Comparison of ENCODE assay signal across 1 cellular context in genomic region chr18:11387880-11388279, GRCh38.
TF ChIP-seq lines count a peak whose summit lies in the region.

No MANE protein-coding gene starts in this region.

TF ChIP-seq in IMR-90, 13 proteins besides CTCF, POLR2A, EP300 and RAD21 (continued from another document):
- TF ChIP-seq FOS (IDR thresholded peaks at IDR 0.05; ENCODE audit: low read depth, low read length) = no peak
